ENCODE assay signal across 9 cellular contexts in the genomic region with DNA sequence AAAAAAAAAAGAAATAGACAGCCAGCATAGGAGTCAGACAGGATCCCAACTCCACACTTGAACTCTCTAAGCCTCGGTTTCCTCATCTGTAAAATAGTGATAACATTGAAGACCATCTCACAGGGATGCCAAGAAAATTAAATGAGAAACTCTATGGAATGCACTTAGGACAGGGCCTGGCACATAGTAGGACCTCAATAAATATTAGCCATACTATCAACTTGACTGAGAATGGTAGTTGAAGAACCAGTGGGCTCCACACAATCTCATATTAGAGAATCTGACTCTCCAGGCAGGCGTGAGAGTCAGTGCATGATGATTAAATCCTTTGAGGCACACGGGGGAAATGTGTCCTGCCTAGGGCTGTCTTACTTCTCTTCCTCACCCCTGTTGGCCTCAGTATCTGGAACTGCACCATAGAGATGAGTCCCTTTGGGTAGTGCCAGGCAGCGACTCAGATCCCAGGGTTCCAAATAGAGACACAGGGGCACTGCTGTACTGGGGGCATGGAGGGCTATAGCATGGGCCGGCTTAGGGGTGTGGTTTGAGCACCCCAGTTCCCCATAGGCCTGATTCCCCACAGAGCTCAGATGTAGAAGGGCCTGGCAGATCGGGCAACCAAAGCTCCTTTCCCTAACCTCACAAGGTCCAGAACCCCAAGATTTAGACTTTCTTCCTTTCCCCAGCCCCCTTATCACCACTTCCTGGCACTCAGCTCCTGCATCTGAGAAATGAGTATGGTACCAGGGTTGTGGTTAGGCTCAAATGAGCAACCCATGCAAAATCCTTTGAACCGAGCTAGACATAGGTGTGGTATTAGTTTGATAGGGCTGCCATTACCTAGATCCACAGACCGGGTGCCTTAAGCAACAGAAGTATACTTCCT. TPM values are rescaled to one million over a fixed set of nuclear protein-coding genes. Genes with fewer than 3 reads are reported as not detected.
DNase-seq lines count a peak whose midpoint lies in the region; ATAC-seq and TF ChIP-seq lines count a peak whose summit lies in the region.
"Had no signal": no experiment of that assay in that cellular context is flagged by ENCODE, and none has a peak within 500 bp of the region (broad histone marks: within the 10 kb centered on the region; RNA-seq: fewer than 3 reads in every experiment).

No MANE protein-coding gene starts in this region.

- H3K27ac Mint-ChIP-seq in activated B cell treated with CpG ODN at 0.5 μM for 24 hours (peak overlapping the region; percentile 87), Calu3 (ENCODE audit: unreplicated experiment) (no peak overlapping the region)
- H3K27ac Mint-ChIP-seq in naive thymus-derived CD8-positive, alpha-beta T cell, result peak overlapping the region; percentile 81 to 96 (median 90)

- H3K27me3 Mint-ChIP-seq in activated B cell treated with CpG ODN at 0.5 μM for 24 hours (no peaks in the 10 kb centered on the region), Calu3 (ENCODE audit: unreplicated experiment) (peaks cover 13% of the 10 kb centered on the region)
- no peaks in the 10 kb centered on the region for H3K27me3 Mint-ChIP-seq in naive thymus-derived CD8-positive, alpha-beta T cell

- H3K4me3 Mint-ChIP-seq in activated B cell treated with CpG ODN at 0.5 μM for 24 hours (peak overlapping the region; percentile 60), Calu3 (ENCODE audit: low read depth, unreplicated experiment) (no peak overlapping the region)
- peak overlapping the region; percentile 56 to 87 (median 78) for H3K4me3 Mint-ChIP-seq in naive thymus-derived CD8-positive, alpha-beta T cell

- BruUV-seq in Calu3 (replicated peaks; lab: Mats Ljungman, UMichigan), result no TSS peak

- H3K4me1 Mint-ChIP-seq in activated B cell treated with CpG ODN at 0.5 μM for 24 hours (peaks cover 90% of the 10 kb centered on the region), Calu3 (ENCODE audit: low read depth, unreplicated experiment) (peaks cover 2% of the 10 kb centered on the region)
- H3K4me1 Mint-ChIP-seq in naive thymus-derived CD8-positive, alpha-beta T cell, result peaks cover 53 to 94% (median 91%) of the 10 kb centered on the region in 4 donors

- DNase-seq in activated B cell treated with CpG ODN at 0.5 μM for 24 hours (no peak), NCI-H1436 (lab: John Stamatoyannopoulos, UW) (no peak), AG20443 (ENCODE audit: low spot score) (no peak), Calu3 (no peak), NCI-H524 treated with DMSO at 0.1 percent for 48 hours (lab: John Stamatoyannopoulos, UW) (no peak)
- DNase-seq in naive thymus-derived CD8-positive, alpha-beta T cell, result peak in 6 of 10 donors; percentile 22 to 70 (median 53)

- CTCF ChIA-PET in activated B cell treated with CpG ODN at 0.5 μM for 24 hours (lab: Charles Lee), result interaction anchor here (1.2 to 1.6 kb wide), 3 partner anchors 50 to 158 kb away, joined by 3 to 5 read pairs (median 3); a partner anchor contains a TSS
- CTCF ChIA-PET in Calu3 (lab: Charles Lee), result interaction anchor here (0.6 to 0.9 kb wide), 2 partner anchors 10 to 53 kb away, joined by 3 read pairs; no protein-coding TSS in a partner anchor

- ATAC-seq in GM18511 (IDR thresholded peaks at IDR 0.05; ENCODE audit: unreplicated experiment) (peak; percentile 40), HG02884 (IDR thresholded peaks at IDR 0.05; ENCODE audit: unreplicated experiment) (peak; percentile 26), activated B cell treated with CpG ODN at 0.5 μM for 24 hours (ENCODE audit: low read depth) (peak; percentile 63)
- peak; percentile 42 to 78 for ATAC-seq in naive thymus-derived CD8-positive, alpha-beta T cell
- ATAC-seq: Panc1 had no signal

- no peaks in the 10 kb centered on the region for H3K9me3 Mint-ChIP-seq in activated B cell treated with CpG ODN at 0.5 μM for 24 hours
- H3K9me3 Mint-ChIP-seq in naive thymus-derived CD8-positive, alpha-beta T cell, result peaks cover 0 to 1% (median 0%) of the 10 kb centered on the region in 9 donors
- H3K9me3 Mint-ChIP-seq in Calu3 (ENCODE audit: low read depth, unreplicated experiment), result no peaks in the 10 kb centered on the region

- TF ChIP-seq CTCF in activated B cell treated with CpG ODN at 0.5 μM for 24 hours (IDR thresholded peaks at IDR 0.05) (no peak), Calu3 (IDR thresholded peaks at IDR 0.05; ENCODE audit: unreplicated experiment) (no peak)

- POLR2A ChIA-PET in activated B cell treated with CpG ODN at 0.5 μM for 24 hours (lab: Charles Lee), result interaction anchor here (0.5 to 2.4 kb wide), 11 partner anchors 8 to 834 kb away, joined by 3 to 27 read pairs (median 7); a partner anchor contains a TSS
- POLR2A ChIA-PET in naive thymus-derived CD8-positive, alpha-beta T cell (lab: Charles Lee), result interaction anchor here (0.5 to 3.3 kb wide), 11 partner anchors 16 to 925 kb away, joined by 3 to 51 read pairs (median 5); a partner anchor contains a TSS

- H3K36me3 Mint-ChIP-seq in activated B cell treated with CpG ODN at 0.5 μM for 24 hours (ENCODE audit: low read depth) (no peaks in the 10 kb centered on the region), Calu3 (ENCODE audit: insufficient read depth, unreplicated experiment) (no peaks in the 10 kb centered on the region)
- no peaks in the 10 kb centered on the region for H3K36me3 Mint-ChIP-seq in naive thymus-derived CD8-positive, alpha-beta T cell

- intact Hi-C loops in activated B cell treated with CpG ODN at 0.5 μM for 24 hours (cut with micrococcal nuclease) (loop anchor here (2.0 to 5.0 kb wide), 2 partner anchors 51 to 434 kb away; a partner anchor contains a TSS), Calu3 (cut with micrococcal nuclease; ENCODE audit: unreplicated experiment) (no loop called here)

RNA-seq across cellular contexts. Expression of a gene that starts 51.3 kb away (rescaled TPM):
- total RNA-seq in activated B cell treated with CpG ODN at 0.5 μM for 24 hours (60.1 and 68.6 TPM in 2 replicates), Calu3 (2022) (84.9 and 88.7 TPM in 2 replicates)
- 100 to 1,000 TPM in 1 of 2 experiments, 10 to 100 TPM in 1; 95.5 to 107 TPM for total RNA-seq in naive thymus-derived CD8-positive, alpha-beta T cell
- 10 to 100 TPM; 62.5 to 81.5 (median 67.1) TPM for polyA plus RNA-seq in naive thymus-derived CD8-positive, alpha-beta T cell

Comparison
In these comparisons a context has a peak if more than half of its experiments do, and no peak if none do; other contexts are left out.
1. DNase-seq: peak in naive thymus-derived CD8-positive, alpha-beta T cell (6 of 10); none in activated B cell treated with CpG ODN at 0.5 μM for 24 hours (single experiment), NCI-H1436 (single experiment), AG20443 (single experiment), Calu3 (single experiment) and NCI-H524 treated with DMSO at 0.1 percent for 48 hours (single experiment).
2. Peak in every context shown above with its lines, with median percentiles within 50 percentile points of each other: ATAC-seq.